ENCODE assay signal across 8 cellular contexts in genomic region chr3:186967236-186967635, GRCh38. TPM values are rescaled to one million over a fixed set of nuclear protein-coding genes. Genes with fewer than 3 reads are reported as not detected.
DNase-seq lines count a peak whose midpoint lies in the region; ATAC-seq and TF ChIP-seq lines count a peak whose summit lies in the region.
"Not testable (repeated sequence)": the region's sequence is repeated elsewhere in the genome, so short reads cannot be mapped to it uniquely, and the experiment has no call there.

No MANE protein-coding gene starts in this region.

- not testable (repeated sequence) for H3K79me1 ChIP-seq in IMR-90 (ENCODE audit: low read depth in 1 of 2, low read length in 2 of 2)

- H4K91ac ChIP-seq in IMR-90 (ENCODE audit: insufficient read depth, low read depth, low read length): not testable (repeated sequence)

- not testable (repeated sequence) for H3K9me1 ChIP-seq in IMR-90 (ENCODE audit: insufficient read depth, low read length)

- not testable (repeated sequence) for H3K4ac ChIP-seq in IMR-90 (ENCODE audit: low read depth, low read length)

- H3K56ac ChIP-seq in IMR-90 (ENCODE audit: extremely low read depth, insufficient read depth, low read length): not testable (repeated sequence)

- not testable (repeated sequence) for H3K4me3 Mint-ChIP-seq in activated CD4-positive, alpha-beta memory T cell treated with anti-CD3 and anti-CD28 coated beads for 36 hours; activated naive CD8-positive, alpha-beta T cell treated with anti-CD3 and anti-CD28 coated beads, Interleukin-2, amount 10 ng/mL, durations not matched to agents 7 days and 5 days; immature natural killer cell; natural killer cell treated with Interleukin-12 subunit alpha and Interleukin-12 subunit beta and Interleukin-15 and Interleukin-18, amount 100 ng/mL, for 72 hours; stimulated activated naive CD8-positive, alpha-beta T cell treated with anti-CD3 and anti-CD28 coated beads, Interleukin-15, Interleukin-2, amounts not matched to agents 100 ng/mL and 50 ng/mL, for 24 hours

- DNase-seq in IMR-90; activated CD4-positive, alpha-beta memory T cell treated with anti-CD3 and anti-CD28 coated beads for 36 hours; activated naive CD8-positive, alpha-beta T cell treated with anti-CD3 and anti-CD28 coated beads, Interleukin-2, amount 10 ng/mL, durations not matched to agents 7 days and 5 days; effector memory CD4-positive, alpha-beta T cell; immature natural killer cell; natural killer cell treated with Interleukin-12 subunit alpha and Interleukin-12 subunit beta and Interleukin-15 and Interleukin-18, amount 100 ng/mL, for 72 hours (ENCODE audit: low spot score): not testable (repeated sequence)

- not testable (repeated sequence) for H2BK120ac ChIP-seq in IMR-90 (ENCODE audit: low read depth, low read length)

- peaks cover 58% of the 10 kb centered on the region for H3K4me1 Mint-ChIP-seq in activated CD4-positive, alpha-beta memory T cell treated with anti-CD3 and anti-CD28 coated beads for 36 hours (ENCODE audit: low read depth)
- peaks cover 14% of the 10 kb centered on the region for H3K4me1 Mint-ChIP-seq in activated naive CD8-positive, alpha-beta T cell treated with anti-CD3 and anti-CD28 coated beads, Interleukin-2, amount 10 ng/mL, durations not matched to agents 7 days and 5 days
- H3K4me1 Mint-ChIP-seq in immature natural killer cell: peaks cover 34 to 89% of the 10 kb centered on the region in 2 donors
- peaks cover 29 to 42% of the 10 kb centered on the region in 2 donors for H3K4me1 Mint-ChIP-seq in natural killer cell treated with Interleukin-12 subunit alpha and Interleukin-12 subunit beta and Interleukin-15 and Interleukin-18, amount 100 ng/mL, for 72 hours (ENCODE audit: low read depth in 2 of 2)
- H3K4me1 Mint-ChIP-seq in stimulated activated naive CD8-positive, alpha-beta T cell treated with anti-CD3 and anti-CD28 coated beads, Interleukin-15, Interleukin-2, amounts not matched to agents 100 ng/mL and 50 ng/mL, for 24 hours (ENCODE audit: low read depth): peaks cover 52% of the 10 kb centered on the region

- peak overlapping the region; percentile 12 for H2AFZ ChIP-seq in IMR-90 (replicated peaks; ENCODE audit: low read length, poor library complexity)

- not testable (repeated sequence) for H3K27me3 ChIP-seq in BLaER1; IMR-90 (ENCODE audit: control insufficient read depth, insufficient read depth, low read length); effector memory CD4-positive, alpha-beta T cell (replicated peaks; ENCODE audit: control insufficient read depth, insufficient read depth, low read length, poor library complexity, severe bottlenecking)

- dilution Hi-C loops in IMR-90 (cut with HindIII; ENCODE audit: low sequenced_read_pairs, unreplicated experiment): not testable (repeated sequence)

- not testable (repeated sequence) for H2AK5ac ChIP-seq in IMR-90 (ENCODE audit: low read depth, low read length)

- TF ChIP-seq CTCF in IMR-90 (conservative IDR thresholded peaks at IDR 0.05; ENCODE audit: low read depth, low read length): not testable (repeated sequence)

- H4K20me1 ChIP-seq in BLaER1: peaks cover 93% of the 10 kb centered on the region
- H4K20me1 ChIP-seq in IMR-90 (ENCODE audit: insufficient read depth, low read length): not testable (repeated sequence)

- not testable (repeated sequence) for H3K9ac ChIP-seq in BLaER1; IMR-90 (ENCODE audit: low read depth, low read length)

- H3K23ac ChIP-seq in IMR-90 (ENCODE audit: low read depth, low read length): not testable (repeated sequence)

- intact Hi-C loops in IMR-90 (cut with micrococcal nuclease); activated CD4-positive, alpha-beta memory T cell treated with anti-CD3 and anti-CD28 coated beads for 36 hours (cut with micrococcal nuclease): not testable (repeated sequence)

- not testable (repeated sequence) for H3K18ac ChIP-seq in IMR-90 (ENCODE audit: low read depth, low read length)

- peaks cover 30% of the 10 kb centered on the region for H3K4me1 ChIP-seq in BLaER1
- not testable (repeated sequence) for H3K4me1 ChIP-seq in IMR-90 (ENCODE audit: control insufficient read depth, insufficient read depth, low read length); effector memory CD4-positive, alpha-beta T cell (ENCODE audit: control insufficient read depth, insufficient read depth, low read length, poor library complexity, severe bottlenecking)

- H4K8ac ChIP-seq in IMR-90 (ENCODE audit: low read depth in 2 of 2, low read length in 2 of 2): not testable (repeated sequence)

- TF ChIP-seq POLR2A in IMR-90 (IDR thresholded peaks at IDR 0.05; ENCODE audit: low read depth, low read length): not testable (repeated sequence)

- peaks cover 97% of the 10 kb centered on the region for H3K36me3 ChIP-seq in BLaER1
- H3K36me3 ChIP-seq in IMR-90 (ENCODE audit: control insufficient read depth, insufficient read depth, low read length): not testable (repeated sequence)
- H3K36me3 ChIP-seq in effector memory CD4-positive, alpha-beta T cell (ENCODE audit: control insufficient read depth, insufficient read depth, low read length): peaks cover 30% of the 10 kb centered on the region

- in situ Hi-C loops in IMR-90 (cut with MboI; ENCODE audit: low sequenced_read_pairs): not testable (repeated sequence)

- H3K4me2 ChIP-seq in BLaER1: peak overlapping the region; percentile 26
- H3K4me2 ChIP-seq in IMR-90 (ENCODE audit: low read depth, low read length): not testable (repeated sequence)

- ATAC-seq in IMR-90 (ENCODE audit: low read depth); activated naive CD8-positive, alpha-beta T cell treated with anti-CD3 and anti-CD28 coated beads, Interleukin-2, amount 10 ng/mL, durations not matched to agents 7 days and 5 days (ENCODE audit: low read depth); natural killer cell treated with Interleukin-12 subunit alpha and Interleukin-12 subunit beta and Interleukin-15 and Interleukin-18, amount 100 ng/mL, for 72 hours: not testable (repeated sequence)

- H3K9me3 ChIP-seq in BLaER1; IMR-90 (ENCODE audit: control insufficient read depth, insufficient read depth, low read length); effector memory CD4-positive, alpha-beta T cell (ENCODE audit: control insufficient read depth, low read length): not testable (repeated sequence)

- not testable (repeated sequence) for TF ChIP-seq RAD21 in IMR-90 (IDR thresholded peaks at IDR 0.05; ENCODE audit: low read length)

- peak overlapping the region; percentile 23 for H3K27ac Mint-ChIP-seq in activated CD4-positive, alpha-beta memory T cell treated with anti-CD3 and anti-CD28 coated beads for 36 hours
- H3K27ac Mint-ChIP-seq in activated naive CD8-positive, alpha-beta T cell treated with anti-CD3 and anti-CD28 coated beads, Interleukin-2, amount 10 ng/mL, durations not matched to agents 7 days and 5 days: peak overlapping the region; percentile 30
- peak overlapping the region; percentile 62 to 91 (median 88) for H3K27ac Mint-ChIP-seq in immature natural killer cell
- H3K27ac Mint-ChIP-seq in natural killer cell treated with Interleukin-12 subunit alpha and Interleukin-12 subunit beta and Interleukin-15 and Interleukin-18, amount 100 ng/mL, for 72 hours: peak overlapping the region; percentile 65 to 70
- H3K27ac Mint-ChIP-seq in stimulated activated naive CD8-positive, alpha-beta T cell treated with anti-CD3 and anti-CD28 coated beads, Interleukin-15, Interleukin-2, amounts not matched to agents 100 ng/mL and 50 ng/mL, for 24 hours: peak overlapping the region; percentile 61

- CTCF ChIA-PET in IMR-90 (lab: Yijun Ruan, JAX): not testable (repeated sequence)
- CTCF ChIA-PET in activated CD4-positive, alpha-beta memory T cell treated with anti-CD3 and anti-CD28 coated beads for 36 hours (lab: Charles Lee): interaction anchor here (1.5 to 2.6 kb wide), 3 partner anchors 14 to 198 kb away, joined by 4 to 10 read pairs (median 7); no protein-coding TSS in a partner anchor

- not testable (repeated sequence) for H2BK5ac ChIP-seq in IMR-90 (ENCODE audit: low read depth, low read length, poor library complexity, severe bottlenecking)

- not testable (repeated sequence) for H3K4me3 ChIP-seq in BLaER1; IMR-90 (ENCODE audit: insufficient read depth, low read depth, low read length); effector memory CD4-positive, alpha-beta T cell (ENCODE audit: insufficient read depth, low read depth, low read length, poor library complexity, severe bottlenecking)

- H2BK20ac ChIP-seq in IMR-90 (ENCODE audit: low read depth, low read length): not testable (repeated sequence)

- H3K27ac ChIP-seq in BLaER1; IMR-90 (ENCODE audit: insufficient read depth, low read length): not testable (repeated sequence)
- H3K27ac ChIP-seq in effector memory CD4-positive, alpha-beta T cell (ENCODE audit: insufficient read depth, low read length, poor library complexity, severe bottlenecking): peak overlapping the region; percentile 21

- H3K36me3 Mint-ChIP-seq in activated CD4-positive, alpha-beta memory T cell treated with anti-CD3 and anti-CD28 coated beads for 36 hours: peaks cover 54% of the 10 kb centered on the region
- peaks cover 43% of the 10 kb centered on the region for H3K36me3 Mint-ChIP-seq in activated naive CD8-positive, alpha-beta T cell treated with anti-CD3 and anti-CD28 coated beads, Interleukin-2, amount 10 ng/mL, durations not matched to agents 7 days and 5 days
- peaks cover 8 to 23% (median 12%) of the 10 kb centered on the region in 3 donors for H3K36me3 Mint-ChIP-seq in immature natural killer cell
- peaks cover 16% of the 10 kb centered on the region for H3K36me3 Mint-ChIP-seq in natural killer cell treated with Interleukin-12 subunit alpha and Interleukin-12 subunit beta and Interleukin-15 and Interleukin-18, amount 100 ng/mL, for 72 hours
- peaks cover 57% of the 10 kb centered on the region for H3K36me3 Mint-ChIP-seq in stimulated activated naive CD8-positive, alpha-beta T cell treated with anti-CD3 and anti-CD28 coated beads, Interleukin-15, Interleukin-2, amounts not matched to agents 100 ng/mL and 50 ng/mL, for 24 hours (ENCODE audit: low read depth)

- POLR2A ChIA-PET in IMR-90 (lab: Charles Lee; ENCODE audit: unreplicated experiment); activated CD4-positive, alpha-beta memory T cell treated with anti-CD3 and anti-CD28 coated beads for 36 hours (lab: Charles Lee): not testable (repeated sequence)
- POLR2A ChIA-PET in activated naive CD8-positive, alpha-beta T cell treated with anti-CD3 and anti-CD28 coated beads, Interleukin-2, amount 10 ng/mL, durations not matched to agents 7 days and 5 days (lab: Charles Lee): interaction anchor here (0.7 to 1.5 kb wide), 2 partner anchors 27 to 36 kb away, joined by 3 read pairs; partner anchors contain the start of gene ST6GAL1

- not testable (repeated sequence) for H4K5ac ChIP-seq in IMR-90 (ENCODE audit: low read depth, low read length)

- H3K14ac ChIP-seq in IMR-90 (replicated peaks; ENCODE audit: low read depth, low read length): not testable (repeated sequence)

- H3K27me3 Mint-ChIP-seq in activated CD4-positive, alpha-beta memory T cell treated with anti-CD3 and anti-CD28 coated beads for 36 hours; activated naive CD8-positive, alpha-beta T cell treated with anti-CD3 and anti-CD28 coated beads, Interleukin-2, amount 10 ng/mL, durations not matched to agents 7 days and 5 days; immature natural killer cell (ENCODE audit: low read depth in 3 of 3); natural killer cell treated with Interleukin-12 subunit alpha and Interleukin-12 subunit beta and Interleukin-15 and Interleukin-18, amount 100 ng/mL, for 72 hours; stimulated activated naive CD8-positive, alpha-beta T cell treated with anti-CD3 and anti-CD28 coated beads, Interleukin-15, Interleukin-2, amounts not matched to agents 100 ng/mL and 50 ng/mL, for 24 hours: not testable (repeated sequence)

- not testable (repeated sequence) for H3K9me3 Mint-ChIP-seq in activated CD4-positive, alpha-beta memory T cell treated with anti-CD3 and anti-CD28 coated beads for 36 hours; activated naive CD8-positive, alpha-beta T cell treated with anti-CD3 and anti-CD28 coated beads, Interleukin-2, amount 10 ng/mL, durations not matched to agents 7 days and 5 days; immature natural killer cell; natural killer cell treated with Interleukin-12 subunit alpha and Interleukin-12 subunit beta and Interleukin-15 and Interleukin-18, amount 100 ng/mL, for 72 hours; stimulated activated naive CD8-positive, alpha-beta T cell treated with anti-CD3 and anti-CD28 coated beads, Interleukin-15, Interleukin-2, amounts not matched to agents 100 ng/mL and 50 ng/mL, for 24 hours

- peak overlapping the region; percentile 33 for H2AK9ac ChIP-seq in IMR-90 (replicated peaks; ENCODE audit: low read depth, low read length, poor library complexity)

- not testable (repeated sequence) for BruUV-seq in IMR-90 (replicated peaks; lab: Mats Ljungman, UMichigan)

- WGBS in IMR-90 (ENCODE audit: extremely low coverage in 2 of 2, insufficient read length in 1 of 2), 2 experiments: 91% methylated on average over 7 of the region's 11 CpGs; no CpG with 5 or more reads in 1 of the 2 experiments

- H2BK15ac ChIP-seq in IMR-90 (ENCODE audit: low read depth, low read length): not testable (repeated sequence)

RNA-seq across cellular contexts. Expression of gene ST6GAL1, which starts 36.9 kb away (rescaled TPM):
- 1.4 and 1.7 TPM in 2 replicates for total RNA-seq in IMR-90 (2012; rRNA removed)
- 2.5 and 2.9 TPM in 2 replicates for polyA plus RNA-seq in IMR-90 (2012; rRNA removed)
- polyA plus RNA-seq in IMR-90 (2012; cell fraction: cytosol; rRNA removed): 1.1 and 1.5 TPM in 2 replicates
- polyA plus RNA-seq in IMR-90 (2012; cell fraction: nucleus; rRNA removed; ENCODE audit: low replicate concordance): 1.3 and 2.8 TPM in 2 replicates
- total RNA-seq in activated CD4-positive, alpha-beta memory T cell treated with anti-CD3 and anti-CD28 coated beads for 36 hours: 100 to 1,000 TPM in 1 of 2 experiments, 10 to 100 TPM in 1; 99.9 to 113 TPM
- 100 to 1,000 TPM; 142 to 150 TPM for total RNA-seq in activated naive CD8-positive, alpha-beta T cell treated with anti-CD3 and anti-CD28 coated beads, Interleukin-2, amount 10 ng/mL, durations not matched to agents 7 days and 5 days
- polyA plus RNA-seq in immature natural killer cell: 100 to 1,000 TPM in 1 of 3 donors, 10 to 100 TPM in 2; 49.8 to 142 (median 74.4) TPM
- 100 to 1,000 TPM; 179 to 304 TPM for total RNA-seq in natural killer cell treated with Interleukin-12 subunit alpha and Interleukin-12 subunit beta and Interleukin-15 and Interleukin-18, amount 100 ng/mL, for 72 hours

Comparison
In these comparisons a context has a peak if more than half of its experiments do, and no peak if none do; other contexts are left out.
1. H3K27ac Mint-ChIP-seq: peak in every context shown above with its lines; median percentile 88 in immature natural killer cell; 68 in natural killer cell treated with Interleukin-12 subunit alpha and Interleukin-12 subunit beta and Interleukin-15 and Interleukin-18, amount 100 ng/mL, for 72 hours; 61 in stimulated activated naive CD8-positive, alpha-beta T cell treated with anti-CD3 and anti-CD28 coated beads, Interleukin-15, Interleukin-2, amounts not matched to agents 100 ng/mL and 50 ng/mL, for 24 hours; 30 in activated naive CD8-positive, alpha-beta T cell treated with anti-CD3 and anti-CD28 coated beads, Interleukin-2, amount 10 ng/mL, durations not matched to agents 7 days and 5 days; 23 in activated CD4-positive, alpha-beta memory T cell treated with anti-CD3 and anti-CD28 coated beads for 36 hours.
2. RNA of gene ST6GAL1, which starts 36.9 kb away (total RNA-seq): 179 to 304 TPM in natural killer cell treated with Interleukin-12 subunit alpha and Interleukin-12 subunit beta and Interleukin-15 and Interleukin-18, amount 100 ng/mL, for 72 hours, 142 to 150 TPM in activated naive CD8-positive, alpha-beta T cell treated with anti-CD3 and anti-CD28 coated beads, Interleukin-2, amount 10 ng/mL, durations not matched to agents 7 days and 5 days and 99.9 to 113 TPM in activated CD4-positive, alpha-beta memory T cell treated with anti-CD3 and anti-CD28 coated beads for 36 hours; 1.4 to 1.7 TPM in IMR-90; every median in the first group is over 10 times any median in the second.